14 cellular contexts compared by ENCODE assay signal in genomic region chr11:107834995-107835394, GRCh38.
"Had no signal": no experiment of that assay in that cellular context is flagged by ENCODE, and none has a peak within 500 bp of the region (broad histone marks: within the 10 kb centered on the region; RNA-seq: fewer than 3 reads in every experiment).

No MANE protein-coding gene starts in this region.

- H3K9ac ChIP-seq: neural progenitor cell had no signal

- H3K4me2 ChIP-seq: neural progenitor cell had no signal

- H3K9me3 ChIP-seq: esophagus squamous epithelium, prostate gland, tibial artery had no signal

- H3K27ac ChIP-seq: esophagus squamous epithelium, neural progenitor cell, tibial artery had no signal

- ATAC-seq: activated CD4-positive, alpha-beta T cell treated with anti-CD3 and anti-CD28 coated beads for 36 hours; left lobe of liver; right cardiac atrium had no signal

- H3K4me3 ChIP-seq: esophagus squamous epithelium, neural progenitor cell, prostate gland, tibial artery had no signal

- H2AFZ ChIP-seq: neural progenitor cell had no signal

- H3K36me3 ChIP-seq: esophagus squamous epithelium, neural progenitor cell, prostate gland, tibial artery had no signal

- DNase-seq: activated CD4-positive, alpha-beta T cell treated with anti-CD3 and anti-CD28 coated beads for 36 hours; activated CD4-positive, alpha-beta T cell treated with anti-CD3 and anti-CD28 coated beads, Interleukin-2, amount 50 U/mL, for 48 hours; activated T-cell treated with anti-CD3 and anti-CD28 coated beads for 4 hours; effector CD8-positive, alpha-beta T cell; esophagus squamous epithelium; right cardiac atrium; stimulated activated CD4-positive, alpha-beta T cell treated with anti-CD3 and anti-CD28 coated beads, Interleukin-2, amount 100 ng/mL, for 24 hours; stimulated activated naive CD4-positive, alpha-beta T cell treated with Interleukin-2 at 50 U/mL for 16 hours; substantia nigra; T-helper 2 cell; tibial artery had no signal

- H3K27me3 ChIP-seq: esophagus squamous epithelium, neural progenitor cell, tibial artery had no signal
